Comparison of ENCODE assay signal across 14 cellular contexts in genomic region chr10:12465385-12466136, GRCh38.
"Had no signal": no experiment of that assay in that cellular context is flagged by ENCODE, and none has a peak within 500 bp of the region (broad histone marks: within the 10 kb centered on the region; RNA-seq: fewer than 3 reads in every experiment).

No MANE protein-coding gene starts in this region.

- DNase-seq: activated CD4-positive, alpha-beta T cell treated with anti-CD3 and anti-CD28 coated beads for 48 hours; activated T-cell treated with anti-CD3 and anti-CD28 coated beads, Interleukin-2, amount 50 U/mL, for 48 hours; body of pancreas; central memory CD4-positive, alpha-beta T cell; effector memory CD8-positive, alpha-beta T cell; hypothalamus; kidney glomerular epithelial cell; psoas muscle; right lobe of liver; stimulated activated naive CD4-positive, alpha-beta T cell treated with Interleukin-2 at 50 U/mL for 16 hours; SW 1271; upper lobe of right lung had no signal

- ATAC-seq: body of pancreas; effector memory CD8-positive, alpha-beta T cell; psoas muscle; right lobe of liver; upper lobe of right lung had no signal

- H3K27ac ChIP-seq: body of pancreas, epithelial cell of prostate, psoas muscle, right lobe of liver, upper lobe of right lung had no signal

- H3K9me3 Mint-ChIP-seq: effector memory CD8-positive, alpha-beta T cell had no signal

- H3K27ac Mint-ChIP-seq: dendritic cell treated with granulocyte-macrophage colony-stimulating factor and Interleukin-4, amounts not matched to agents 40 ng/mL and 50 ng/mL, for 4 days had no signal

- H3K27me3 Mint-ChIP-seq: effector memory CD8-positive, alpha-beta T cell had no signal

- H3K36me3 ChIP-seq: right lobe of liver, upper lobe of right lung had no signal

- H3K4me3 Mint-ChIP-seq: dendritic cell treated with granulocyte-macrophage colony-stimulating factor and Interleukin-4, amounts not matched to agents 40 ng/mL and 50 ng/mL, for 4 days; effector memory CD8-positive, alpha-beta T cell had no signal

- H3K4me1 ChIP-seq: psoas muscle, upper lobe of right lung had no signal

- H3K4me3 ChIP-seq: body of pancreas, psoas muscle, right lobe of liver, upper lobe of right lung had no signal

- H3K27me3 ChIP-seq: body of pancreas, right lobe of liver, upper lobe of right lung had no signal

- H3K9me3 ChIP-seq: body of pancreas, psoas muscle, right lobe of liver, upper lobe of right lung had no signal
